Comparison of ENCODE assay signal across 14 cellular contexts in the genomic region with DNA sequence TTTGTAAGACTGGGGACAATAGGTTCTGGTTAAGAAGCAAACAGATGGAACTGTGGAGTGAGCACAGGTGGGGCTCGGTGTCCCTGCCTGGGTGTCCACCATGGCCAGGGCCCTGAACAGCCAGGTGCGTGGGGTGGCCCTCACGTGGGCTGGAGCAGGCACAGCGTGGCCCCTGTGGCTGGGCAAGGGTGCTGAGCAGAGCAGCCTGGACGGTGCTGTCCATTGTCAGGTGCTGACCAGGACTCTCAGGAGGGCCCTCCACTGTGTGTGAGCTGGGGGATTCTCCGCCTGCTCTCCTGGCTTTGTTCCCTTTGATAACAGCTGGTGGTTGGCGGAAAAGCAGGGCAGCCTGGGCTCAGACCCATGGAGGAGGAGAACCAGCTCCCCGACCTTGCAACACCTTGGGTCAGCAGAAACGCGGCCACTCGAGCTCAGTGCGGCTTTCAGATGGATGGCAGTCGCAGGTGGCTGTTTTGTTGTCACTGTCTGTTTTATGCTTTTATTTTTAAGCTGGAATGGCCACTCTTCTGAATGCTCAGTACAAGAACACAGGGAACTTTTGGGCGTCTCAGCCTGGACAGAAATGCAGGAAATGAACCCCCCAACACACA.
"Had no signal": no experiment of that assay in that cellular context is flagged by ENCODE, and none has a peak within 500 bp of the region (broad histone marks: within the 10 kb centered on the region; RNA-seq: fewer than 3 reads in every experiment).

No MANE protein-coding gene starts in this region.

- H3K9me3 ChIP-seq: psoas muscle, sigmoid colon had no signal

- H3K36me3 ChIP-seq: breast epithelium, sigmoid colon had no signal

- H3K27ac ChIP-seq: breast epithelium, dorsolateral prefrontal cortex, psoas muscle, sigmoid colon had no signal

- H3K4me3 Mint-ChIP-seq: activated CD4-positive, alpha-beta memory T cell treated with anti-CD3 and anti-CD28 coated beads, Interleukin-2, amount 10 ng/mL, durations not matched to agents 7 days and 5 days; naive thymus-derived CD4-positive, alpha-beta T cell; stimulated activated naive B cell treated with anti-CD40 and anti-IgM and Interleukin-4, amounts not matched to agents 10 μg/mL and 1 μg/mL and 100 μg/mL, for 72 hours had no signal

- H3K9me3 Mint-ChIP-seq: activated CD4-positive, alpha-beta memory T cell treated with anti-CD3 and anti-CD28 coated beads, Interleukin-2, amount 10 ng/mL, durations not matched to agents 7 days and 5 days; naive thymus-derived CD4-positive, alpha-beta T cell; stimulated activated naive B cell treated with anti-CD40 and anti-IgM and Interleukin-4, amounts not matched to agents 10 μg/mL and 1 μg/mL and 100 μg/mL, for 72 hours had no signal

- H3K27me3 Mint-ChIP-seq: activated CD4-positive, alpha-beta memory T cell treated with anti-CD3 and anti-CD28 coated beads, Interleukin-2, amount 10 ng/mL, durations not matched to agents 7 days and 5 days had no signal

- H3K4me1 Mint-ChIP-seq: activated CD4-positive, alpha-beta memory T cell treated with anti-CD3 and anti-CD28 coated beads, Interleukin-2, amount 10 ng/mL, durations not matched to agents 7 days and 5 days; stimulated activated naive B cell treated with anti-CD40 and anti-IgM and Interleukin-4, amounts not matched to agents 10 μg/mL and 1 μg/mL and 100 μg/mL, for 72 hours had no signal

- DNase-seq: activated CD4-positive, alpha-beta memory T cell treated with anti-CD3 and anti-CD28 coated beads, Interleukin-2, amount 10 ng/mL, durations not matched to agents 7 days and 5 days; activated gamma-delta T cell treated with Interleukin-2 at 50 U/mL for 16 hours; activated T-cell treated with anti-CD3 and anti-CD28 coated beads, Interleukin-2, amount 50 U/mL, for 48 hours; aorta; dorsolateral prefrontal cortex; foreskin melanocyte; kidney glomerular epithelial cell; naive thymus-derived CD4-positive, alpha-beta T cell; psoas muscle; sigmoid colon; stimulated activated CD4-positive, alpha-beta T cell treated with anti-CD3 and anti-CD28 coated beads, Interleukin-2, amount 100 ng/mL, for 24 hours; stimulated activated naive B cell treated with anti-CD40 and anti-IgM and Interleukin-4, amounts not matched to agents 10 μg/mL and 1 μg/mL and 100 μg/mL, for 72 hours had no signal

- H3K27me3 ChIP-seq: breast epithelium, sigmoid colon had no signal

- H3K4me1 ChIP-seq: breast epithelium, psoas muscle, sigmoid colon had no signal

- H3K27ac Mint-ChIP-seq: activated CD4-positive, alpha-beta memory T cell treated with anti-CD3 and anti-CD28 coated beads, Interleukin-2, amount 10 ng/mL, durations not matched to agents 7 days and 5 days; naive thymus-derived CD4-positive, alpha-beta T cell; stimulated activated naive B cell treated with anti-CD40 and anti-IgM and Interleukin-4, amounts not matched to agents 10 μg/mL and 1 μg/mL and 100 μg/mL, for 72 hours had no signal

- H3K36me3 Mint-ChIP-seq: naive thymus-derived CD4-positive, alpha-beta T cell; stimulated activated naive B cell treated with anti-CD40 and anti-IgM and Interleukin-4, amounts not matched to agents 10 μg/mL and 1 μg/mL and 100 μg/mL, for 72 hours had no signal

- H3K4me3 ChIP-seq: breast epithelium, dorsolateral prefrontal cortex, lung, psoas muscle, sigmoid colon had no signal

- ATAC-seq: naive thymus-derived CD4-positive, alpha-beta T cell; psoas muscle; stimulated activated naive B cell treated with anti-CD40 and anti-IgM and Interleukin-4, amounts not matched to agents 10 μg/mL and 1 μg/mL and 100 μg/mL, for 72 hours had no signal
